8 cellular contexts compared by ENCODE assay signal in genomic region chr12:10153271-10154144, GRCh38. TPM values are rescaled to one million over a fixed set of nuclear protein-coding genes. Genes with fewer than 3 reads are reported as not detected.
DNase-seq lines count a peak whose midpoint lies in the region; ATAC-seq and TF ChIP-seq lines count a peak whose summit lies in the region.

No MANE protein-coding gene starts in this region.

- WGBS in psoas muscle, 3 donors = 2 to 4% (median 4%) methylated on average over 46 of the region's 46 CpGs

- H3K27me3 ChIP-seq in psoas muscle (ENCODE audit: insufficient read depth in 3 of 3, low read length in 2 of 3) = no peaks in the 10 kb centered on the region

- TF ChIP-seq CTCF in AG04449 (IDR thresholded peaks at IDR 0.05; ENCODE audit: insufficient read depth, low read length, missing control alignments) = peak; percentile 60
- peak; percentile 78 for TF ChIP-seq CTCF in psoas muscle (IDR thresholded peaks at IDR 0.05)

- POLR2A ChIA-PET in AG04449 (lab: Yijun Ruan, JAX) = interaction anchor here (0.9 to 1.1 kb wide), 2 partner anchors 59 to 61 kb away, joined by 3 to 4 read pairs; partner anchors contain the start of gene GABARAPL1

- intact Hi-C loops in psoas muscle (cut with DNase I) = loop anchor here (1.0 to 10.0 kb wide), 3 partner anchors 37 to 411 kb away; no protein-coding TSS in a partner anchor

- H3K9me3 ChIP-seq in psoas muscle = no peaks in the 10 kb centered on the region

- DNase-seq in AG04449 (ENCODE audit: low read depth, low spot score) (no peak), GM19238 (ENCODE audit: insufficient read length, low spot score) (peak; percentile 25), LoVo (ENCODE audit: low spot score) (peak; percentile 77), T-helper 2 cell (peak; percentile 16 to 58 (median 22)), anterior cingulate cortex (lab: John Stamatoyannopoulos, UW) (peak in 57 of 58 donors; percentile 30 to 90 (median 69)), hepatic stellate cell (ENCODE audit: low spot score) (peak; percentile 68), psoas muscle (peak; percentile 60 to 83), ureter (ENCODE audit: low spot score) (peak; percentile 71)

- peak overlapping the region; percentile 70 for H3K27ac ChIP-seq in psoas muscle

- ATAC-seq in psoas muscle = peak; percentile 94 to 96 (median 94)

- CTCF ChIA-PET in AG04449 (lab: Yijun Ruan, JAX) = interaction anchor here (0.8 to 4.9 kb wide), 37 partner anchors 9 to 409 kb away, joined by 3 to 59 read pairs (median 7); partner anchors contain the start of genes CLEC12B, CLEC7A and OLR1

- H3K4me3 ChIP-seq in AG04449 (ENCODE audit: low read depth, low read length) (peak overlapping the region; percentile 58), psoas muscle (peak overlapping the region; percentile 67)

- H3K36me3 ChIP-seq in psoas muscle (ENCODE audit: insufficient read depth in 1 of 2, low read depth in 1 of 2) = no peaks in the 10 kb centered on the region

- H3K4me1 ChIP-seq in psoas muscle = no peaks in the 10 kb centered on the region

RNA-seq across cellular contexts. Expression of gene OLR1, which starts 18.4 kb away (rescaled TPM):
- total RNA-seq in psoas muscle (under 1 TPM in 2 of 4 donors, not detected in 2; 0.56 to 0.66 TPM), ureter (3.4 TPM)
- under 1 TPM in 2 of 3 donors, not detected in 1; 0.03 to 0.04 TPM for polyA plus RNA-seq in psoas muscle

RNA-seq across cellular contexts. Expression of gene CLEC7A, which starts 23.5 kb away (rescaled TPM):
- total RNA-seq in psoas muscle (1 to 10 TPM; 1.0 to 3.0 (median 1.3) TPM), ureter (9.0 TPM)
- polyA plus RNA-seq in psoas muscle = 1 to 10 TPM in 1 of 3 donors, under 1 TPM in 2; 0.27 to 1.3 (median 0.69) TPM

RNA-seq across cellular contexts. Expression of gene TMEM52B, which starts 25.3 kb away (rescaled TPM):
- total RNA-seq in psoas muscle = not detected
- polyA plus RNA-seq in psoas muscle = not detected
- 0.18 TPM for total RNA-seq in ureter

RNA-seq across cellular contexts. Expression of gene CLEC1A, which starts 54.7 kb away (rescaled TPM):
- total RNA-seq in psoas muscle (1 to 10 TPM; 1.5 to 3.8 (median 1.8) TPM), ureter (5.4 TPM)
- polyA plus RNA-seq in psoas muscle = 1 to 10 TPM in 2 of 3 donors, under 1 TPM in 1; 0.96 to 2.4 (median 1.7) TPM

RNA-seq across cellular contexts. Expression of gene GABARAPL1, which starts 59.2 kb away (rescaled TPM):
- total RNA-seq in psoas muscle (100 to 1,000 TPM; 124 to 255 (median 218) TPM), ureter (58.3 TPM)
- 100 to 1,000 TPM in 2 of 3 donors, 10 to 100 TPM in 1; 36.1 to 268 (median 194) TPM for polyA plus RNA-seq in psoas muscle
